In the genomic region with DNA sequence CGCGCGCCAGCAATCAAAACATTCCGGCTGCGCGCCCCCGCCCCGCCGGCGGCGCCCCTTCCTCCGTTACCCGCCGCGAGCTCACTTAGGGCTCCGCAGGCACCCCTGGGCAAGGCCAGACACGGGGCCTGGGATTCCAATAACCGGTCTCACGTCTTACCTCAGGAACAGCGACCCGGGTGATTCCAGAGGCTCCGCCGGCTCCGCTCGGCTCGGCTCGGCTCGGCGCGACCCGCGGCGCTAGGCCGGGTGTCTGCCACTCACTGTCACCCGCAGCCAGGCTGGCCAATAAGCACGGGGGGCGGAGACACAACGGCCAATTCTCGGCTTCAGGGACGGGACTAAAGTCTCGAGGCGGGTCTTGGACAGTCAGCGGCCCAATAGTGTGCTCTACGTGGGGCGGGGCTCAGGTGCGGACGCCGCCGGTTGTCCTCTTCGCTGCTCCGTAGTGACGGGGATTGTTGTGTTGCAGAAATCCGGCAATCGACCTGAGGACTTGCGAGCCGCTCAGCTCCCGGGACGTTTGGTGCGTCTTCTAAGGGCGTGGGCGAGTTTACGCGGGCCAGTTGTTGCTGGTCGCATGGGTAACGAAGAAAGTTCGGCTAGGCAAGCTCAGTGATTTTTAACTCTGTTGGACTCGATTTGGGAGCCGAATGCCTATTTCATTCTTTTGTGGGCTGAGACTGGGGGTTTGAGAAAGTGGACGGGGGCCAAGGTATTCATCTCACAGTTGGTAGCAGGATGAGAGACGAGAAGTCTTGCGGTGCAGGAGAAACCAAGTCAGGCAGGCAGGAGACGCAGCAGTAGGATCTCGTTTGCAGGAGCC, we compare ENCODE assay signal across 1 cellular context.
A peak's percentile ranks its signal among the peaks of the same experiment; 100 is the strongest.
TF ChIP-seq lines count a peak whose summit lies in the region.

A gene with protein sequence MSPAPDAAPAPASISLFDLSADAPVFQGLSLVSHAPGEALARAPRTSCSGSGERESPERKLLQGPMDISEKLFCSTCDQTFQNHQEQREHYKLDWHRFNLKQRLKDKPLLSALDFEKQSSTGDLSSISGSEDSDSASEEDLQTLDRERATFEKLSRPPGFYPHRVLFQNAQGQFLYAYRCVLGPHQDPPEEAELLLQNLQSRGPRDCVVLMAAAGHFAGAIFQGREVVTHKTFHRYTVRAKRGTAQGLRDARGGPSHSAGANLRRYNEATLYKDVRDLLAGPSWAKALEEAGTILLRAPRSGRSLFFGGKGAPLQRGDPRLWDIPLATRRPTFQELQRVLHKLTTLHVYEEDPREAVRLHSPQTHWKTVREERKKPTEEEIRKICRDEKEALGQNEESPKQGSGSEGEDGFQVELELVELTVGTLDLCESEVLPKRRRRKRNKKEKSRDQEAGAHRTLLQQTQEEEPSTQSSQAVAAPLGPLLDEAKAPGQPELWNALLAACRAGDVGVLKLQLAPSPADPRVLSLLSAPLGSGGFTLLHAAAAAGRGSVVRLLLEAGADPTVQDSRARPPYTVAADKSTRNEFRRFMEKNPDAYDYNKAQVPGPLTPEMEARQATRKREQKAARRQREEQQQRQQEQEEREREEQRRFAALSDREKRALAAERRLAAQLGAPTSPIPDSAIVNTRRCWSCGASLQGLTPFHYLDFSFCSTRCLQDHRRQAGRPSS (plus strand): TSS at position 432 of the 826 bp plus-strand sequence. CDS start 452 bp downstream, outside the sequence.
A gene with protein sequence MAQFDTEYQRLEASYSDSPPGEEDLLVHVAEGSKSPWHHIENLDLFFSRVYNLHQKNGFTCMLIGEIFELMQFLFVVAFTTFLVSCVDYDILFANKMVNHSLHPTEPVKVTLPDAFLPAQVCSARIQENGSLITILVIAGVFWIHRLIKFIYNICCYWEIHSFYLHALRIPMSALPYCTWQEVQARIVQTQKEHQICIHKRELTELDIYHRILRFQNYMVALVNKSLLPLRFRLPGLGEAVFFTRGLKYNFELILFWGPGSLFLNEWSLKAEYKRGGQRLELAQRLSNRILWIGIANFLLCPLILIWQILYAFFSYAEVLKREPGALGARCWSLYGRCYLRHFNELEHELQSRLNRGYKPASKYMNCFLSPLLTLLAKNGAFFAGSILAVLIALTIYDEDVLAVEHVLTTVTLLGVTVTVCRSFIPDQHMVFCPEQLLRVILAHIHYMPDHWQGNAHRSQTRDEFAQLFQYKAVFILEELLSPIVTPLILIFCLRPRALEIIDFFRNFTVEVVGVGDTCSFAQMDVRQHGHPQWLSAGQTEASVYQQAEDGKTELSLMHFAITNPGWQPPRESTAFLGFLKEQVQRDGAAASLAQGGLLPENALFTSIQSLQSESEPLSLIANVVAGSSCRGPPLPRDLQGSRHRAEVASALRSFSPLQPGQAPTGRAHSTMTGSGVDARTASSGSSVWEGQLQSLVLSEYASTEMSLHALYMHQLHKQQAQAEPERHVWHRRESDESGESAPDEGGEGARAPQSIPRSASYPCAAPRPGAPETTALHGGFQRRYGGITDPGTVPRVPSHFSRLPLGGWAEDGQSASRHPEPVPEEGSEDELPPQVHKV (minus strand): TSS at position 262 of the 826 bp plus-strand sequence. CDS start 1,612 bp downstream, outside the sequence.

TF ChIP-seq in SK-N-SH treated with all-trans-retinoic acid at 6 μM for 48 hours, 23 proteins besides CTCF, POLR2A, EP300 and RAD21 (continued from another document):
- peak; percentile 97 for TF ChIP-seq TSHZ2 (CRISPR knock-in tag; IDR thresholded peaks at IDR 0.05)
- no peak for TF ChIP-seq CSRNP3 (CRISPR knock-in tag; IDR thresholded peaks at IDR 0.05)
- TF ChIP-seq CREB5 (CRISPR knock-in tag; IDR thresholded peaks at IDR 0.05; ENCODE audit: low read depth) = no peak
- no peak for TF ChIP-seq TCF4 (CRISPR knock-in tag; IDR thresholded peaks at IDR 0.05; ENCODE audit: borderline replicate concordance)
- TF ChIP-seq ISL1 (CRISPR knock-in tag; IDR thresholded peaks at IDR 0.05) = no peak; the same call in 1 of the 2 replicates
- TF ChIP-seq ARNTL (CRISPR knock-in tag; IDR thresholded peaks at IDR 0.05; ENCODE audit: borderline replicate concordance, low read depth) = no peak
- no peak for TF ChIP-seq TOX (CRISPR knock-in tag; IDR thresholded peaks at IDR 0.05; ENCODE audit: borderline replicate concordance)
- no peak for TF ChIP-seq ZC3H10 (CRISPR knock-in tag; IDR thresholded peaks at IDR 0.05)
- TF ChIP-seq RARB (CRISPR knock-in tag; IDR thresholded peaks at IDR 0.05) = no peak
- peak; percentile 14; the same call in 1 of the 2 replicates for TF ChIP-seq ZNF8 (CRISPR knock-in tag; IDR thresholded peaks at IDR 0.05)
- peak; percentile 71; the same call in 1 of the 2 replicates for TF ChIP-seq OSR1 (CRISPR knock-in tag; IDR thresholded peaks at IDR 0.05)
- no peak for TF ChIP-seq ESRRG (CRISPR knock-in tag; IDR thresholded peaks at IDR 0.05)
- TF ChIP-seq, protein P1, sequence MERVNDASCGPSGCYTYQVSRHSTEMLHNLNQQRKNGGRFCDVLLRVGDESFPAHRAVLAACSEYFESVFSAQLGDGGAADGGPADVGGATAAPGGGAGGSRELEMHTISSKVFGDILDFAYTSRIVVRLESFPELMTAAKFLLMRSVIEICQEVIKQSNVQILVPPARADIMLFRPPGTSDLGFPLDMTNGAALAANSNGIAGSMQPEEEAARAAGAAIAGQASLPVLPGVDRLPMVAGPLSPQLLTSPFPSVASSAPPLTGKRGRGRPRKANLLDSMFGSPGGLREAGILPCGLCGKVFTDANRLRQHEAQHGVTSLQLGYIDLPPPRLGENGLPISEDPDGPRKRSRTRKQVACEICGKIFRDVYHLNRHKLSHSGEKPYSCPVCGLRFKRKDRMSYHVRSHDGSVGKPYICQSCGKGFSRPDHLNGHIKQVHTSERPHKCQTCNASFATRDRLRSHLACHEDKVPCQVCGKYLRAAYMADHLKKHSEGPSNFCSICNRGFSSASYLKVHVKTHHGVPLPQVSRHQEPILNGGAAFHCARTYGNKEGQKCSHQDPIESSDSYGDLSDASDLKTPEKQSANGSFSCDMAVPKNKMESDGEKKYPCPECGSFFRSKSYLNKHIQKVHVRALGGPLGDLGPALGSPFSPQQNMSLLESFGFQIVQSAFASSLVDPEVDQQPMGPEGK (CRISPR knock-in tag; IDR thresholded peaks at IDR 0.05; ENCODE audit: borderline replicate concordance) = no peak
- TF ChIP-seq ZNF565 (CRISPR knock-in tag; conservative IDR thresholded peaks at IDR 0.05; ENCODE audit: low read depth) = no peak; the same call in 1 of the 2 replicates
